ENCODE assay signal across 14 cellular contexts in genomic region chr4:149531861-149532260, GRCh38.
DNase-seq lines count a peak whose midpoint lies in the region; ATAC-seq lines count a peak whose summit lies in the region.
"Had no signal": no experiment of that assay in that cellular context is flagged by ENCODE, and none has a peak within 500 bp of the region (broad histone marks: within the 10 kb centered on the region; RNA-seq: fewer than 3 reads in every experiment).

No MANE protein-coding gene starts in this region.

- H3K4me3 ChIP-seq in SJCRH30 = no peak overlapping the region
- no peak overlapping the region for H3K4me3 ChIP-seq in skeletal muscle satellite cell (ENCODE audit: low read length)
- H3K4me3 ChIP-seq: sigmoid colon, tibial nerve had no signal

- DNase-seq in HPDE6-E6E7 (ENCODE audit: extremely low spot score) (peak; percentile 10), SJCRH30 (peak; percentile 13 to 39), fibroblast of peridontal ligament (ENCODE audit: extremely low read depth) (peak; percentile 7), ecto neural progenitor cell (ENCODE audit: low spot score) (no peak)
- DNase-seq: activated naive CD4-positive, alpha-beta T cell treated with anti-CD3 and anti-CD28 coated beads, Interleukin-2, amount 50 U/mL, for 16 hours; central memory CD4-positive, alpha-beta T cell; GOT3; NCI-H2171 treated with DMSO at 0.1 percent for 48 hours; sigmoid colon had no signal

- H3K36me3 ChIP-seq in SJCRH30 = no peaks in the 10 kb centered on the region
- H3K36me3 ChIP-seq in skeletal muscle satellite cell (ENCODE audit: insufficient read depth, low read length) = no peaks in the 10 kb centered on the region
- H3K36me3 ChIP-seq: neutrophil, sigmoid colon, tibial nerve had no signal

- no peak for ATAC-seq in GM21786 (IDR thresholded peaks at IDR 0.05; ENCODE audit: unreplicated experiment)
- ATAC-seq in GM21447 (IDR thresholded peaks at IDR 0.05; ENCODE audit: unreplicated experiment) = no peak

- H3K9me3 ChIP-seq in SJCRH30 (replicated peaks) = no peaks in the 10 kb centered on the region
- H3K9me3 ChIP-seq in skeletal muscle satellite cell (replicated peaks; ENCODE audit: low read length) = no peaks in the 10 kb centered on the region
- H3K9me3 ChIP-seq: neutrophil, sigmoid colon had no signal

- H3K9ac ChIP-seq in skeletal muscle satellite cell (ENCODE audit: low read depth, low read length) = no peak overlapping the region

- no peak overlapping the region for H3K27ac ChIP-seq in SJCRH30
- H3K27ac ChIP-seq: neutrophil, sigmoid colon, tibial nerve had no signal

- peak overlapping the region; percentile 10 for H3K4me2 ChIP-seq in skeletal muscle satellite cell (ENCODE audit: low read length)

- no peaks in the 10 kb centered on the region for H3K27me3 ChIP-seq in SJCRH30
- H3K27me3 ChIP-seq in skeletal muscle satellite cell (ENCODE audit: control insufficient read depth, insufficient read depth, low read length) = no peaks in the 10 kb centered on the region
- H3K27me3 ChIP-seq: neutrophil, sigmoid colon, tibial nerve had no signal

- H3K4me1 ChIP-seq in SJCRH30 = 0 out of 2 replicates have a peak, but pooled peaks cover 5% of the 10 kb centered on the region
- H3K4me1 ChIP-seq in skeletal muscle satellite cell (ENCODE audit: control insufficient read depth, insufficient read depth, low read length) = no peaks in the 10 kb centered on the region
- H3K4me1 ChIP-seq: tibial nerve had no signal
